In genomic region chr22:28819253-28820096, GRCh38 we compare ENCODE assay signal across 1 cellular context.
TF ChIP-seq lines count a peak whose summit lies in the region.

No MANE protein-coding gene starts in this region.

TF ChIP-seq in HepG2, 621 proteins besides CTCF, POLR2A, EP300 and RAD21 (continued from another document and continues in another):
- no peak for TF ChIP-seq IRF9 (CRISPR knock-in tag; IDR thresholded peaks at IDR 0.05; ENCODE audit: borderline replicate concordance)
- TF ChIP-seq ZNF629 (CRISPR knock-in tag; conservative IDR thresholded peaks at IDR 0.05) = no peak
- no peak for TF ChIP-seq ATF5 (CRISPR knock-in tag; IDR thresholded peaks at IDR 0.05; ENCODE audit: low read depth)
- no peak for TF ChIP-seq WIZ (CRISPR knock-in tag; IDR thresholded peaks at IDR 0.05)
- TF ChIP-seq ZNF749 (CRISPR knock-in tag; IDR thresholded peaks at IDR 0.05; ENCODE audit: borderline replicate concordance) = no peak
- TF ChIP-seq SYNCRIP (IDR thresholded peaks at IDR 0.05; ENCODE audit: insufficient read depth, low read depth, low read length) = no peak
- no peak for TF ChIP-seq ZNF597 (CRISPR knock-in tag; IDR thresholded peaks at IDR 0.05)
- TF ChIP-seq SMARCC2 (IDR thresholded peaks at IDR 0.05) = 0 out of 2 replicates have a peak, but pooled peaks have one; percentile 27
- peak; percentile 49; the same call in 1 of the 2 replicates for TF ChIP-seq NR2F2 (IDR thresholded peaks at IDR 0.05; ENCODE audit: borderline replicate concordance, low read depth)
- TF ChIP-seq MTA1 (CRISPR knock-in tag; IDR thresholded peaks at IDR 0.05; ENCODE audit: borderline replicate concordance) = peak; percentile 95
- TF ChIP-seq NFE2L1 (CRISPR knock-in tag; IDR thresholded peaks at IDR 0.05; ENCODE audit: borderline replicate concordance) = no peak
- TF ChIP-seq USF2 (IDR thresholded peaks at IDR 0.05; ENCODE audit: low read depth, low read length) = peak; percentile 44; the same call in 1 of the 2 replicates
- TF ChIP-seq USF2 (CRISPR knock-in tag; IDR thresholded peaks at IDR 0.05; ENCODE audit: borderline replicate concordance) = peak; percentile 71; the same call in 1 of the 2 replicates
- no peak for TF ChIP-seq SAFB2 (CRISPR knock-in tag; IDR thresholded peaks at IDR 0.05; ENCODE audit: borderline replicate concordance, low read depth)
- TF ChIP-seq TOE1 (CRISPR knock-in tag; IDR thresholded peaks at IDR 0.05) = no peak
- TF ChIP-seq REST (IDR thresholded peaks at IDR 0.05; ENCODE audit: borderline replicate concordance in 1 of 2, low read depth in 1 of 2, low read length in 2 of 2) = peak in 1 of 2 experiments; percentile 54; a peak in 1 of 4 replicates
- 0 out of 2 replicates have a peak, but pooled peaks have one; percentile 15 for TF ChIP-seq ZNF441 (CRISPR knock-in tag; IDR thresholded peaks at IDR 0.05; ENCODE audit: borderline replicate concordance)
- TF ChIP-seq ZNF549 (CRISPR knock-in tag; IDR thresholded peaks at IDR 0.05) = no peak
- TF ChIP-seq ZNF225 (CRISPR knock-in tag; IDR thresholded peaks at IDR 0.05) = no peak
- peak; percentile 9; the same call in 1 of the 2 replicates for TF ChIP-seq ZNF143 (CRISPR knock-in tag; IDR thresholded peaks at IDR 0.05)
- TF ChIP-seq ZNF446 (CRISPR knock-in tag; IDR thresholded peaks at IDR 0.05) = no peak
- peak; percentile 70 for TF ChIP-seq HMG20B (CRISPR knock-in tag; conservative IDR thresholded peaks at IDR 0.05)
- no peak for TF ChIP-seq SMYD3 (CRISPR knock-in tag; IDR thresholded peaks at IDR 0.05)
- no peak for TF ChIP-seq ZNF382 (CRISPR knock-in tag; IDR thresholded peaks at IDR 0.05; ENCODE audit: borderline replicate concordance)
- no peak for TF ChIP-seq ZNF275 (CRISPR knock-in tag; IDR thresholded peaks at IDR 0.05; ENCODE audit: borderline replicate concordance)
- TF ChIP-seq ZNF556 (CRISPR knock-in tag; IDR thresholded peaks at IDR 0.05; ENCODE audit: borderline replicate concordance) = no peak
- 0 out of 2 replicates have a peak, but pooled peaks have one; percentile 28 for TF ChIP-seq ZBTB38 (CRISPR knock-in tag; IDR thresholded peaks at IDR 0.05)
- no peak for TF ChIP-seq HMGXB4 (CRISPR knock-in tag; IDR thresholded peaks at IDR 0.05; ENCODE audit: borderline replicate concordance in 1 of 2, low read depth in 1 of 2)
- TF ChIP-seq ZNF772 (CRISPR knock-in tag; IDR thresholded peaks at IDR 0.05) = no peak
- TF ChIP-seq PHF5A (CRISPR knock-in tag; IDR thresholded peaks at IDR 0.05; ENCODE audit: low read depth, unreplicated experiment) = no peak
- no peak for TF ChIP-seq SP2 (CRISPR knock-in tag; IDR thresholded peaks at IDR 0.05)
- TF ChIP-seq RAD51 (IDR thresholded peaks at IDR 0.05; ENCODE audit: borderline replicate concordance) = no peak
- TF ChIP-seq ZNF572 (CRISPR knock-in tag; IDR thresholded peaks at IDR 0.05) = no peak
- no peak for TF ChIP-seq ZNF766 (CRISPR knock-in tag; IDR thresholded peaks at IDR 0.05; ENCODE audit: borderline replicate concordance)
- TF ChIP-seq ZNF460 (CRISPR knock-in tag; IDR thresholded peaks at IDR 0.05; ENCODE audit: borderline replicate concordance) = peak; percentile 93
- TF ChIP-seq THYN1 (CRISPR knock-in tag; IDR thresholded peaks at IDR 0.05; ENCODE audit: borderline replicate concordance, low read depth) = no peak
- no peak for TF ChIP-seq ZNF101 (CRISPR knock-in tag; IDR thresholded peaks at IDR 0.05; ENCODE audit: borderline replicate concordance, low read depth)
- no peak; the same call in 1 of the 2 replicates for TF ChIP-seq ZNF724P (CRISPR knock-in tag; IDR thresholded peaks at IDR 0.05; ENCODE audit: borderline replicate concordance)
- TF ChIP-seq ZNF503 (CRISPR knock-in tag; IDR thresholded peaks at IDR 0.05) = peak; percentile 74; the same call in 1 of the 2 replicates
- TF ChIP-seq ZFP41 (CRISPR knock-in tag; IDR thresholded peaks at IDR 0.05; ENCODE audit: borderline replicate concordance) = no peak
- no peak; the same call in 1 of the 2 replicates for TF ChIP-seq ZNF547 (CRISPR knock-in tag; IDR thresholded peaks at IDR 0.05)
- no peak for TF ChIP-seq LBX2 (CRISPR knock-in tag; IDR thresholded peaks at IDR 0.05; ENCODE audit: borderline replicate concordance)
- no peak for TF ChIP-seq ZNF484 (CRISPR knock-in tag; IDR thresholded peaks at IDR 0.05; ENCODE audit: borderline replicate concordance, low read depth)
- no peak for TF ChIP-seq ZNF567 (CRISPR knock-in tag; IDR thresholded peaks at IDR 0.05; ENCODE audit: borderline replicate concordance)
- TF ChIP-seq RXRA (CRISPR knock-in tag; IDR thresholded peaks at IDR 0.05) = peak; percentile 87
- no peak for TF ChIP-seq MATR3 (CRISPR knock-in tag; IDR thresholded peaks at IDR 0.05)
- TF ChIP-seq ZMAT3 (CRISPR knock-in tag; conservative IDR thresholded peaks at IDR 0.05) = no peak
- no peak for TF ChIP-seq ZNF335 (CRISPR knock-in tag; IDR thresholded peaks at IDR 0.05)
- no peak for TF ChIP-seq ZBTB42 (CRISPR knock-in tag; IDR thresholded peaks at IDR 0.05)
- no peak for TF ChIP-seq SP140L (CRISPR knock-in tag; IDR thresholded peaks at IDR 0.05; ENCODE audit: borderline replicate concordance)
- no peak for TF ChIP-seq PHB2 (IDR thresholded peaks at IDR 0.05; ENCODE audit: partially characterized antibody)
- peak; percentile 82; the same call in 1 of the 2 replicates for TF ChIP-seq NCOR1 (IDR thresholded peaks at IDR 0.05; ENCODE audit: borderline replicate concordance, low read length)
- peak; percentile 55; the same call in 1 of the 2 replicates for TF ChIP-seq ZBTB37 (CRISPR knock-in tag; IDR thresholded peaks at IDR 0.05)
